2 cellular contexts compared by ENCODE assay signal in the genomic region with DNA sequence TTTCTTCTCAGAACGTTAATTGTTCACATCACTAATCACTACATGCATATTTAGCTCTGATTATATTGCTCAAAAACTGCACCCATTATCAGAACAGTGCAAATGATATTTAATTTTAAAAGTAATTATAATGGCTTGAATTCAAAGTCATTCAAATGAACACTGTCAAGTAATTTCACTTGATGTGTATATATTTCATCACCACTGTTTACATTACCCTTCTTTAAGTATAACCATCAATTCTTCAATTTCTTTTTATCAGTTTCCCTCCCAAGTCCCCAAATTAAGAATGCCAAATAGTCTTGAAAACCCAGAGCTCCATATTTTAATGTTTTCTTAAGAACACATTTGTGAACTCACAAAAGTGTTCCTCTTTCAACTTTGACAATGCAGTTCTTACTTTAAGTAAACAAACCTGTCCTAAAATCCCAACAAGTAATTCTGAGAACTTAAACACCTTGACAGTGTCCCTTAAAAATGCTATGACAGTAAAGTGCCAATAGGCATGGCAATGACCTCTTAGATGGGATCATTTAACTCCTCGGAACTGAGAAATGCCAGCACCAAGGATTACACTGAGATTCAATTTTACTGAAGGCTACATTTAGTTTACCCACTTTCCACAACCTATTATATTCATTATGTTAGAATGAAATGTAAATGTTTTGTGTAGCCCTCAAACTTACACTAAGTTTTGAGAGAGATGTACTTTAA.
TF ChIP-seq lines count a peak whose summit lies in the region.

No MANE protein-coding gene starts in this region.

TF ChIP-seq in HepG2, 621 proteins besides CTCF, POLR2A, EP300 and RAD21:
- TF ChIP-seq SRSF1 (optimal IDR thresholded peaks at IDR 0.05; ENCODE audit: low read depth, low read length) (no peak), RBM22 (optimal IDR thresholded peaks at IDR 0.05; ENCODE audit: low read length) (peak; percentile 72)

TF ChIP-seq in K562, 482 proteins besides CTCF, POLR2A, EP300 and RAD21:
- TF ChIP-seq ATF3 (IDR thresholded peaks at IDR 0.05) (peak; percentile 57; the same call in 1 of the 2 replicates), ATF3 (CRISPR knock-in tag; conservative IDR thresholded peaks at IDR 0.05) (no peak), CEBPG (CRISPR knock-in tag; IDR thresholded peaks at IDR 0.05) (no peak), CEBPG (tag; conservative IDR thresholded peaks at IDR 0.05 in 1 of 2, IDR thresholded peaks at IDR 0.05 in 1 of 2) (peak in 1 of 2 experiments; percentile 65; a peak in 2 of 4 replicates), POLR2H (tag; IDR thresholded peaks at IDR 0.05; ENCODE audit: low read depth) (0 out of 2 replicates have a peak, but pooled peaks have one; percentile 16), ZNF143 (CRISPR knock-in tag; IDR thresholded peaks at IDR 0.05) (no peak), SUPT5H (IDR thresholded peaks at IDR 0.05) (peak; percentile 52)
